In the genomic region with DNA sequence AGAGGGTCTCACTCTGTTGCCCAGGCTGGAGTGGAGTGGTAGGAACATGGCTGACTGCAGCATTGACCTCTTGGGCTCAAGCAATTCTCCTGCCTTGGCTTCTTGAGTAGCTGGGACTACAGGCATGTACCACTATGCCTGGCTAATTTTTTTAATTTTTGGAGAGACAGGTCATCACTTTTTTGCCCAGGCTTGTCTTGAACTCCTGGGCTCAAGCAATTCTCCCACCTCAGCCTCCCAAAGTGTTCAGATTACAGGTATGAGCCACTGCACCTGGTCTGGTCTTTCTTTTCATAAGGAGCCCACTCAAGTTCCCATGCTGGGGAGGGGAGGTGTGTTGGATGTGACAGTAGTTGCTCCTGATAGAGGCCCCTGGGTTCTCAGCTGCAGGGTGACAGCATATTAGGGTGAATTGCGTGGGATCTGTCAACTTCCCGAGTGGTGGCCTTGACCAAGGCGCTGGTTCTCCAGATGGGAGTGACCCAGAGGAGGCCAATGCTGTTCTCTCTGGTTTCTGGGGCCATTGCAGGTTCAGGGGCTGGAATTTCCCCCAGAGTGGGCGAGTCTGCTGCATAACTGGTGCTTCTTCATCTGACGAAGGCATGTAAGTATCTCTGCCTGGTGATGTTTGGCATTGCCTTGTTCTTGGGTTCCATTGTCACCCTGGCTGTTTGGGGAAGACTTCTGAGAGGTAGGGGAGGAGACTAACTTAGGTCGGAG, we compare ENCODE assay signal across 18 cellular contexts. TPM values are rescaled to one million over a fixed set of nuclear protein-coding genes. Genes with fewer than 3 reads are reported as not detected.
DNase-seq lines count a peak whose midpoint lies in the region; ATAC-seq, FAIRE-seq and TF ChIP-seq lines count a peak whose summit lies in the region.
"Had no signal": no experiment of that assay in that cellular context is flagged by ENCODE, and none has a peak within 500 bp of the region (broad histone marks: within the 10 kb centered on the region; RNA-seq: fewer than 3 reads in every experiment).

No MANE protein-coding gene starts in this region.

- no peak overlapping the region for H3K27ac Mint-ChIP-seq in natural killer cell treated with Interleukin-12 subunit alpha and Interleukin-12 subunit beta and Interleukin-15 and Interleukin-18, amount 100 ng/mL, for 72 hours
- H3K27ac Mint-ChIP-seq in natural killer cell, result no peak overlapping the region
- H3K27ac Mint-ChIP-seq: CD8-positive, alpha-beta memory T cell had no signal

- intact Hi-C loops in natural killer cell (cut with micrococcal nuclease), result no loop called here

- no peaks in the 10 kb centered on the region for H3K9me3 Mint-ChIP-seq in natural killer cell treated with Interleukin-12 subunit alpha and Interleukin-12 subunit beta and Interleukin-15 and Interleukin-18, amount 100 ng/mL, for 72 hours
- no peaks in the 10 kb centered on the region for H3K9me3 Mint-ChIP-seq in natural killer cell
- H3K9me3 Mint-ChIP-seq: CD8-positive, alpha-beta memory T cell had no signal

- no peak overlapping the region for H3K4me3 ChIP-seq in bronchial epithelial cell (ENCODE audit: low read depth, low read length)
- H3K4me3 ChIP-seq: A549, GM23248 had no signal

- no peak overlapping the region for H3K4me3 Mint-ChIP-seq in natural killer cell treated with Interleukin-12 subunit alpha and Interleukin-12 subunit beta and Interleukin-15 and Interleukin-18, amount 100 ng/mL, for 72 hours
- no peak overlapping the region for H3K4me3 Mint-ChIP-seq in natural killer cell
- H3K4me3 Mint-ChIP-seq: CD8-positive, alpha-beta memory T cell had no signal

- TF ChIP-seq CTCF in natural killer cell (IDR thresholded peaks at IDR 0.05), result no peak
- TF ChIP-seq CTCF in bronchial epithelial cell (IDR thresholded peaks at IDR 0.05; ENCODE audit: insufficient read depth, low read length, severe bottlenecking), result no peak

- no peak for ATAC-seq in natural killer cell treated with Interleukin-12 subunit alpha and Interleukin-12 subunit beta and Interleukin-15 and Interleukin-18, amount 100 ng/mL, for 72 hours
- ATAC-seq in natural killer cell (no peak), GM19023 (IDR thresholded peaks at IDR 0.05; ENCODE audit: unreplicated experiment) (no peak), GM21529 (IDR thresholded peaks at IDR 0.05; ENCODE audit: unreplicated experiment) (no peak)
- ATAC-seq: A549 had no signal

- H3K36me3 Mint-ChIP-seq in natural killer cell treated with Interleukin-12 subunit alpha and Interleukin-12 subunit beta and Interleukin-15 and Interleukin-18, amount 100 ng/mL, for 72 hours, result no peaks in the 10 kb centered on the region
- H3K36me3 Mint-ChIP-seq in natural killer cell, result no peaks in the 10 kb centered on the region
- H3K36me3 Mint-ChIP-seq: CD8-positive, alpha-beta memory T cell had no signal

- peak; percentile 12 for DNase-seq in natural killer cell treated with Interleukin-12 subunit alpha and Interleukin-12 subunit beta and Interleukin-15 and Interleukin-18, amount 100 ng/mL, for 72 hours (ENCODE audit: low spot score)
- no peak for DNase-seq in natural killer cell
- DNase-seq in bronchial epithelial cell (ENCODE audit: low read depth), result peak; percentile 37
- DNase-seq in mesenteric fat pad (ENCODE audit: low spot score), result peak; percentile 53
- DNase-seq in cortex of kidney (lab: John Stamatoyannopoulos, UW), result no peak
- DNase-seq: BE2C; CD8-positive, alpha-beta memory T cell; DND-41; GDM1; GM23248; H7; IMR-90 had no signal

- H3K4me1 Mint-ChIP-seq in natural killer cell treated with Interleukin-12 subunit alpha and Interleukin-12 subunit beta and Interleukin-15 and Interleukin-18, amount 100 ng/mL, for 72 hours (ENCODE audit: low read depth in 2 of 2), result peaks cover 3 to 4% of the 10 kb centered on the region in 2 donors
- H3K4me1 Mint-ChIP-seq in natural killer cell, result peaks cover 0 to 4% of the 10 kb centered on the region in 2 donors
- H3K4me1 Mint-ChIP-seq: CD8-positive, alpha-beta memory T cell had no signal

- peaks cover 16 to 38% of the 10 kb centered on the region in 2 donors for H3K27me3 Mint-ChIP-seq in natural killer cell treated with Interleukin-12 subunit alpha and Interleukin-12 subunit beta and Interleukin-15 and Interleukin-18, amount 100 ng/mL, for 72 hours
- H3K27me3 Mint-ChIP-seq in natural killer cell (ENCODE audit: low read depth in 2 of 2), result peaks cover 23 to 46% of the 10 kb centered on the region in 2 donors

- H3K27me3 ChIP-seq in bronchial epithelial cell (ENCODE audit: control insufficient read depth, insufficient read depth, low read length), result no peaks in the 10 kb centered on the region

- no peak for FAIRE-seq in bronchial epithelial cell (lab: Jason Lieb, UNC)
- FAIRE-seq: A549, GM12892, GM19239 had no signal

- no peaks in the 10 kb centered on the region for H3K36me3 ChIP-seq in bronchial epithelial cell (ENCODE audit: control insufficient read depth, insufficient read depth, low read length)
- H3K36me3 ChIP-seq: BE2C had no signal

RNA-seq across cellular contexts. Expression of a gene that starts 52.4 kb away (rescaled TPM):
- under 1 TPM in 1 of 2 donors, not detected in 1; 0.33 TPM for total RNA-seq in natural killer cell treated with Interleukin-12 subunit alpha and Interleukin-12 subunit beta and Interleukin-15 and Interleukin-18, amount 100 ng/mL, for 72 hours
- total RNA-seq in natural killer cell (1 to 10 TPM in 1 of 3 donors, under 1 TPM in 1, not detected in 1; 0.45 to 1.3 TPM), bronchial epithelial cell (not detected in 2 replicates), mesenteric fat pad (0.22 TPM)
- total RNA-seq: Caco-2; CD8-positive, alpha-beta memory T cell; GM23248; IMR-90 had no signal

Comparison
In these comparisons a context has a peak if more than half of its experiments do, and no peak if none do; other contexts are left out.
1. DNase-seq: peak in natural killer cell treated with Interleukin-12 subunit alpha and Interleukin-12 subunit beta and Interleukin-15 and Interleukin-18, amount 100 ng/mL, for 72 hours (single experiment), bronchial epithelial cell (single experiment) and mesenteric fat pad (single experiment); none in natural killer cell (single experiment) and cortex of kidney (single experiment).